Comparison of ENCODE assay signal across 8 cellular contexts in the genomic region with DNA sequence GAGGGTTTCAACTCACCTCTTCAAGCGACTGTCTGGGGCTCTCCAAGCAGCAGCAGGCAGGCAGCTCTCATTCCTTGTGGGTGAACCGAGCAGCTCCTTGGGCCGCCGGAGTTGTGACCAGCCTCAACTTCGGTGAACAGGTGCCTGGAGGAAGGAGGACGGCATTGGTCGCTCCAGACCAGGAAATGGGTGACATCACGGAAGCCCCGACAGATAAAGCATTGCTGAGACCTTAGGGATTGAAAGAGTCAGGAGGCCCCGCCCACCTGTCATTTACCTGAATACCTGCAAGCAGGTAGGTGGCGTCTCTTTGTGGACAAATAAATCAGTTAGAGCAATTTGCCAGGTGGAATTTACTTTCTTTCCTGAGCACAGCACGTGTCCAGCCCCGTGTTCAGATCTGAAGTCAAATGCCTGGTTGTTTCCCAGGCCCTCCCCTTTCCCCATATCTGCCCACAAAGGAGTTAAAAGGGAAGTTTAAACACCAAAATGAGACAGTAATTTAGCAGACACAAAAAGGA. TPM values are rescaled to one million over a fixed set of nuclear protein-coding genes. Genes with fewer than 3 reads are reported as not detected.
A peak's percentile ranks its signal among the peaks of the same experiment; 100 is the strongest.
DNase-seq lines count a peak whose midpoint lies in the region; ATAC-seq, FAIRE-seq and TF ChIP-seq lines count a peak whose summit lies in the region.

A gene (minus strand): TSS at position 115 of the 521 bp plus-strand sequence. CDS start 17,484 bp downstream, outside the sequence.

- peak within 1 kb of the TSS; percentile 70 for H3K4me3 Mint-ChIP-seq in GM23338

- H3K27ac Mint-ChIP-seq in GM23338, result peak within 1 kb of the TSS; percentile 94

- peaks cover 59% of the 10 kb centered on the region for H3K4me1 Mint-ChIP-seq in GM23338

- H3K9me2 ChIP-seq in GM23338 (ENCODE audit: insufficient read depth) (0 out of 2 replicates have a peak, but pooled peaks cover 10% of the 10 kb centered on the region), SK-N-SH (no peaks in the 10 kb centered on the region)

- H3K4me3 ChIP-seq in GM23338 (peak within 1 kb of the TSS; percentile 60), esophagus squamous epithelium (peak within 1 kb of the TSS; percentile 34 to 57 (median 44)), pancreas (peak within 1 kb of the TSS; percentile 11 to 55 (median 34)), SK-N-SH (ENCODE audit: low read depth in 2 of 2, low read length in 1 of 2) (no peak within 1 kb of the TSS)

- peaks cover 8% of the 10 kb centered on the region for H3K27me3 Mint-ChIP-seq in GM23338 (ENCODE audit: insufficient read depth, low read depth, poor library complexity)

- H3K4me2 ChIP-seq in GM23338, result peak within 1 kb of the TSS; percentile 84
- no peak within 1 kb of the TSS for H3K4me2 ChIP-seq in SK-N-SH

- no peaks in the 10 kb centered on the region for H3K9me3 ChIP-seq in esophagus squamous epithelium
- H3K9me3 ChIP-seq in pancreas, result no peaks in the 10 kb centered on the region
- H3K9me3 ChIP-seq in SK-N-SH, result no peaks in the 10 kb centered on the region

- no peaks in the 10 kb centered on the region for H3K36me3 Mint-ChIP-seq in GM23338 (ENCODE audit: low read depth)

- H3K9me3 Mint-ChIP-seq in GM23338, result no peaks in the 10 kb centered on the region; the same call in 2 of the 3 replicates

- H3K79me2 ChIP-seq in GM23338 (replicated peaks; ENCODE audit: insufficient read depth), result no peaks in the 10 kb centered on the region
- H3K79me2 ChIP-seq in SK-N-SH (ENCODE audit: insufficient read depth), result no peaks in the 10 kb centered on the region

- H3K36me3 ChIP-seq in GM23338 (ENCODE audit: insufficient read depth), result no peaks in the 10 kb centered on the region
- no peaks in the 10 kb centered on the region for H3K36me3 ChIP-seq in esophagus squamous epithelium
- H3K36me3 ChIP-seq in pancreas, result no peaks in the 10 kb centered on the region
- no peaks in the 10 kb centered on the region for H3K36me3 ChIP-seq in SK-N-SH (replicated peaks in 1 of 2; ENCODE audit: control insufficient read depth in 1 of 2, insufficient read depth in 2 of 2, low read length in 1 of 2)

- H3K4me1 ChIP-seq in GM23338 (ENCODE audit: insufficient read depth), result peaks cover 28% of the 10 kb centered on the region
- peaks cover 6 to 75% (median 8%) of the 10 kb centered on the region in 3 donors for H3K4me1 ChIP-seq in esophagus squamous epithelium
- peaks cover 28 to 39% (median 28%) of the 10 kb centered on the region in 3 donors for H3K4me1 ChIP-seq in pancreas
- H3K4me1 ChIP-seq in SK-N-SH (ENCODE audit: control insufficient read depth in 1 of 2, insufficient read depth in 2 of 2, low read depth in 1 of 2, low read length in 1 of 2), result no peaks in the 10 kb centered on the region

- peak; percentile 98 for DNase-seq in GM23338 (ENCODE audit: low spot score)
- peak; percentile 97 for DNase-seq in NCI-H69 (lab: John Stamatoyannopoulos, UW)
- peak; percentile 3 for DNase-seq in esophagus squamous epithelium (lab: John Stamatoyannopoulos, UW)
- peak; percentile 89 to 97 (median 96) for DNase-seq in pancreas
- DNase-seq in GM03348 (ENCODE audit: low spot score), result no peak
- no peak for DNase-seq in SK-N-SH
- DNase-seq in NCI-H187 (lab: John Stamatoyannopoulos, UW), result no peak
- no peak for DNase-seq in activated T-cell treated with anti-CD3 and anti-CD28 coated beads, Interleukin-2, amount 50 U/mL, for 1 hour

- no peak within 1 kb of the TSS for H3K9ac ChIP-seq in SK-N-SH

- WGBS in esophagus squamous epithelium, 2 donors, result 5 to 10% methylated on average over 3 to 4 of the region's 13 CpGs
- 8 to 10% methylated on average over 13 of the region's 13 CpGs for WGBS in pancreas, 2 donors
- 91% methylated on average over 13 of the region's 13 CpGs for WGBS in SK-N-SH (ENCODE audit: low lambda C conversion rate)

- H3K27ac ChIP-seq in GM23338 (ENCODE audit: low read depth), result peak within 1 kb of the TSS; percentile 82
- peak within 1 kb of the TSS; percentile 79 to 92 (median 80) for H3K27ac ChIP-seq in esophagus squamous epithelium
- peak within 1 kb of the TSS; percentile 73 to 93 (median 82) for H3K27ac ChIP-seq in pancreas
- H3K27ac ChIP-seq in SK-N-SH (ENCODE audit: low read depth in 2 of 2, low read length in 1 of 2), result no peak within 1 kb of the TSS

- no peak for TF ChIP-seq EP300 in SK-N-SH (IDR thresholded peaks at IDR 0.05; ENCODE audit: borderline replicate concordance in 1 of 2, low read depth in 1 of 2, low read length in 1 of 2)

- ATAC-seq in GM23338 (peak; percentile 78), pancreas (peak; percentile 84 to 89 (median 86))

- no peak for TF ChIP-seq RAD21 in SK-N-SH (IDR thresholded peaks at IDR 0.05; ENCODE audit: low read length)

- peak in 1 of 2 experiments; percentile 35; a peak in 2 of 4 replicates for TF ChIP-seq CTCF in GM23338 (conservative IDR thresholded peaks at IDR 0.05; ENCODE audit: low read depth in 2 of 2)
- peak in 4 of 6 experiments; percentile 44 to 64 (median 48) for TF ChIP-seq CTCF in esophagus squamous epithelium (IDR thresholded peaks at IDR 0.05)
- TF ChIP-seq CTCF in pancreas (IDR thresholded peaks at IDR 0.05), result peak in 1 of 4 donors; percentile 12
- TF ChIP-seq CTCF in SK-N-SH (IDR thresholded peaks at IDR 0.05), result no peak

- peak; percentile 23 for FAIRE-seq in pancreas (lab: Jason Lieb, UNC)

- peak in 3 of 4 donors; percentile 69 to 70 (median 69) for TF ChIP-seq POLR2A in esophagus squamous epithelium (IDR thresholded peaks at IDR 0.05)

- H4K20me1 ChIP-seq in GM23338 (replicated peaks; ENCODE audit: insufficient read depth) (no peaks in the 10 kb centered on the region), SK-N-SH (ENCODE audit: insufficient read depth) (no peaks in the 10 kb centered on the region)

- CTCF ChIA-PET in SK-N-SH (lab: Yijun Ruan, JAX), result interaction anchor here (0.7 kb wide), 1 partner anchor 10 kb away, joined by 3 read pairs; no protein-coding TSS in a partner anchor

- intact Hi-C loops in esophagus squamous epithelium (cut with DNase I) (no loop called here), pancreas (cut with DNase I) (no loop called here)

- POLR2A ChIA-PET in SK-N-SH (lab: Yijun Ruan, JAX), result no interaction called here

- H3F3A ChIP-seq in GM23338 (replicated peaks; ENCODE audit: low read depth) (no peaks in the 10 kb centered on the region), SK-N-SH (replicated peaks; ENCODE audit: insufficient read depth) (peaks cover 4% of the 10 kb centered on the region)

- peak within 1 kb of the TSS; percentile 89 for H2AFZ ChIP-seq in GM23338
- no peak within 1 kb of the TSS for H2AFZ ChIP-seq in SK-N-SH (ENCODE audit: low read depth)

- H3K27me3 ChIP-seq in GM23338 (ENCODE audit: insufficient read depth) (no peaks in the 10 kb centered on the region), esophagus squamous epithelium (peaks cover 0 to 5% (median 0%) of the 10 kb centered on the region in 4 donors), pancreas (no peaks in the 10 kb centered on the region), SK-N-SH (ENCODE audit: insufficient read depth) (no peaks in the 10 kb centered on the region)

TF ChIP-seq in GM23338, 12 proteins besides CTCF, POLR2A, EP300 and RAD21 (continues in another document):
- TF ChIP-seq JUNB (IDR thresholded peaks at IDR 0.05; ENCODE audit: unreplicated experiment) (no peak), NANOG (IDR thresholded peaks at IDR 0.05; ENCODE audit: borderline replicate concordance) (no peak)

TF ChIP-seq in SK-N-SH, 30 proteins besides CTCF, POLR2A, EP300 and RAD21:
- TF ChIP-seq RXRA (IDR thresholded peaks at IDR 0.05; ENCODE audit: borderline replicate concordance, low read depth) (no peak), GABPA (IDR thresholded peaks at IDR 0.05; ENCODE audit: low read depth) (no peak), TEAD4 (IDR thresholded peaks at IDR 0.05; ENCODE audit: borderline replicate concordance, insufficient read depth) (no peak), TCF12 (IDR thresholded peaks at IDR 0.05) (no peak), GATA2 (CRISPR knock-in tag; IDR thresholded peaks at IDR 0.05) (no peak), EZH2phosphoT487 (IDR thresholded peaks at IDR 0.05; ENCODE audit: borderline replicate concordance, low read depth) (no peak), POLR2AphosphoS5 (IDR thresholded peaks at IDR 0.05; ENCODE audit: low read depth, low read length) (no peak), RCOR1 (IDR thresholded peaks at IDR 0.05; ENCODE audit: low read length) (no peak)
- TF ChIP-seq, protein P1, sequence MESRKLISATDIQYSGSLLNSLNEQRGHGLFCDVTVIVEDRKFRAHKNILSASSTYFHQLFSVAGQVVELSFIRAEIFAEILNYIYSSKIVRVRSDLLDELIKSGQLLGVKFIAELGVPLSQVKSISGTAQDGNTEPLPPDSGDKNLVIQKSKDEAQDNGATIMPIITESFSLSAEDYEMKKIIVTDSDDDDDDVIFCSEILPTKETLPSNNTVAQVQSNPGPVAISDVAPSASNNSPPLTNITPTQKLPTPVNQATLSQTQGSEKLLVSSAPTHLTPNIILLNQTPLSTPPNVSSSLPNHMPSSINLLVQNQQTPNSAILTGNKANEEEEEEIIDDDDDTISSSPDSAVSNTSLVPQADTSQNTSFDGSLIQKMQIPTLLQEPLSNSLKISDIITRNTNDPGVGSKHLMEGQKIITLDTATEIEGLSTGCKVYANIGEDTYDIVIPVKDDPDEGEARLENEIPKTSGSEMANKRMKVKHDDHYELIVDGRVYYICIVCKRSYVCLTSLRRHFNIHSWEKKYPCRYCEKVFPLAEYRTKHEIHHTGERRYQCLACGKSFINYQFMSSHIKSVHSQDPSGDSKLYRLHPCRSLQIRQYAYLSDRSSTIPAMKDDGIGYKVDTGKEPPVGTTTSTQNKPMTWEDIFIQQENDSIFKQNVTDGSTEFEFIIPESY (IDR thresholded peaks at IDR 0.05; ENCODE audit: borderline replicate concordance, low read depth), result no peak
- TF ChIP-seq, protein P2, sequence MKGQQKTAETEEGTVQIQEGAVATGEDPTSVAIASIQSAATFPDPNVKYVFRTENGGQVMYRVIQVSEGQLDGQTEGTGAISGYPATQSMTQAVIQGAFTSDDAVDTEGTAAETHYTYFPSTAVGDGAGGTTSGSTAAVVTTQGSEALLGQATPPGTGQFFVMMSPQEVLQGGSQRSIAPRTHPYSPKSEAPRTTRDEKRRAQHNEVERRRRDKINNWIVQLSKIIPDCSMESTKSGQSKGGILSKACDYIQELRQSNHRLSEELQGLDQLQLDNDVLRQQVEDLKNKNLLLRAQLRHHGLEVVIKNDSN (IDR thresholded peaks at IDR 0.05; ENCODE audit: borderline replicate concordance, low read depth), result no peak

RNA-seq across cellular contexts. Expression of the gene that starts here (rescaled TPM):
- total RNA-seq in GM23338 (2014; rRNA removed; shearing (Covaris generic)), result 5.4 and 7.3 TPM in 2 replicates
- polyA plus RNA-seq in GM23338 (2016; fragmentation: Nextera tagmentation; extraction: Ambion mirVana) (5.0 and 6.4 TPM in 2 replicates), pancreas (1 to 10 TPM; 6.1 to 9.5 TPM), SK-N-SH (2012; rRNA removed) (0.16 and 0.19 TPM in 2 replicates)
- total RNA-seq in esophagus squamous epithelium (10 to 100 TPM; 14.5 to 41.0 (median 22.9) TPM), pancreas (10 to 100 TPM; 13.1 to 18.6 (median 16.8) TPM)
- 0.12 and 0.27 TPM in 2 replicates for polyA plus RNA-seq in SK-N-SH (2012; cell fraction: cytosol; rRNA removed)
- 0.08 and 0.25 TPM in 2 replicates for polyA plus RNA-seq in SK-N-SH (2012; cell fraction: nucleus; rRNA removed)

Comparison
In these comparisons a context has a peak if more than half of its experiments do, and no peak if none do; other contexts are left out.
1. DNase-seq: peak in GM23338 (single experiment), NCI-H69 (single experiment), esophagus squamous epithelium (single experiment) and pancreas (6 of 6); none in GM03348 (single experiment), SK-N-SH (single experiment), NCI-H187 (0 of 2) and activated T-cell treated with anti-CD3 and anti-CD28 coated beads, Interleukin-2, amount 50 U/mL, for 1 hour (single experiment).
2. H3K27ac ChIP-seq: peak in GM23338 (single experiment), esophagus squamous epithelium (4 of 4) and pancreas (4 of 4); none in SK-N-SH (0 of 2).
3. H3K4me3 ChIP-seq: peak in GM23338 (single experiment), esophagus squamous epithelium (4 of 4) and pancreas (4 of 4); none in SK-N-SH (0 of 2).